8 cellular contexts compared by ENCODE assay signal in the genomic region with DNA sequence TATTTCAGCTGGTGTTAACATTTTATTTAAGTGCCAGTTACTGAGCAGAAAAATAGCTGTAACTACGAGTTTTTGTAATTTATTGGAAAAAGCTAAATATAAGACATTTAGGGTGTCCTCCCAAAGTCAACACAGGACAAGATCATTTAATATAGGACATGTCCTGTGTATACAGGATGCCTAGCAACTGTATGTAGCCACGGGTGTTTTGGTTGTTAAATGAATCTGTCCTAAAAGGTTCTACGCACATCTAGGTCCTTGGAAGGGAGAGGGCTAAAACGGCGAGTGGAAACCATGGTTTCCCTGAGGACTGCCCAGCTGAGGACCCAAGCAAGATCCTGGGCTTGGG. TPM values are rescaled to one million over a fixed set of nuclear protein-coding genes. Genes with fewer than 3 reads are reported as not detected.
A peak's percentile ranks its signal among the peaks of the same experiment; 100 is the strongest.
DNase-seq lines count a peak whose midpoint lies in the region; TF ChIP-seq lines count a peak whose summit lies in the region.

No MANE protein-coding gene starts in this region.

- H3K9ac ChIP-seq in endocrine pancreas (ENCODE audit: control insufficient read depth, insufficient read depth, low read length) (peak overlapping the region; percentile 51), neural cell (ENCODE audit: low read length) (peak overlapping the region; percentile 78)

- peak overlapping the region; percentile 71 for H3K4me3 ChIP-seq in endocrine pancreas (ENCODE audit: control insufficient read depth, insufficient read depth, low read length)
- H3K4me3 ChIP-seq in neural cell (ENCODE audit: low read length) = peak overlapping the region; percentile 78

- no peaks in the 10 kb centered on the region for H3K9me2 ChIP-seq in neural cell (ENCODE audit: insufficient read depth, low read length)

- H3K27me3 ChIP-seq in endocrine pancreas (ENCODE audit: control insufficient read depth, insufficient read depth, low read length) = no peaks in the 10 kb centered on the region
- H3K27me3 ChIP-seq in neural cell (ENCODE audit: insufficient read depth, low read depth, low read length) = no peaks in the 10 kb centered on the region

- peak overlapping the region; percentile 63 for H3K27ac ChIP-seq in neural cell (ENCODE audit: low read length)

- no peaks in the 10 kb centered on the region for H3K9me3 Mint-ChIP-seq in activated T-cell treated with anti-CD3 and anti-CD28 coated beads, Interleukin-2, amount 50 U/mL, for 24 hours

- peak overlapping the region; percentile 91 for H3K4me3 Mint-ChIP-seq in activated T-cell treated with anti-CD3 and anti-CD28 coated beads, Interleukin-2, amount 50 U/mL, for 24 hours

- no peak for TF ChIP-seq RAD21 in neural cell (conservative IDR thresholded peaks at IDR 0.05)

- H4K20me1 ChIP-seq in neural cell (ENCODE audit: insufficient read depth) = no peaks in the 10 kb centered on the region

- H3K36me3 Mint-ChIP-seq in activated T-cell treated with anti-CD3 and anti-CD28 coated beads, Interleukin-2, amount 50 U/mL, for 24 hours (ENCODE audit: low read depth) = peaks cover 41% of the 10 kb centered on the region

- peaks cover 21% of the 10 kb centered on the region for H3K4me1 Mint-ChIP-seq in activated T-cell treated with anti-CD3 and anti-CD28 coated beads, Interleukin-2, amount 50 U/mL, for 24 hours (ENCODE audit: low read depth)

- no peak for DNase-seq in activated T-cell treated with anti-CD3 and anti-CD28 coated beads, Interleukin-2, amount 50 U/mL, for 24 hours
- DNase-seq in activated T-cell treated with anti-CD3 and anti-CD28 coated beads, Interleukin-2, amount 50 U/mL, for 48 hours = no peak
- DNase-seq in NCI-H2227 (lab: John Stamatoyannopoulos, UW; ENCODE audit: unreplicated experiment) (peak; percentile 40), CD1c-positive myeloid dendritic cell (ENCODE audit: extremely low spot score) (no peak), NCI-H1930 (lab: John Stamatoyannopoulos, UW) (no peak), glomerular visceral epithelial cell (ENCODE audit: extremely low spot score) (no peak)

- no peaks in the 10 kb centered on the region for H3F3A ChIP-seq in neural cell (ENCODE audit: insufficient read depth, low read length, poor library complexity, severe bottlenecking)

- H2AFZ ChIP-seq in neural cell (ENCODE audit: low read depth, low read length) = peak overlapping the region; percentile 90

- no peaks in the 10 kb centered on the region for H3K27me3 Mint-ChIP-seq in activated T-cell treated with anti-CD3 and anti-CD28 coated beads, Interleukin-2, amount 50 U/mL, for 24 hours

- H3K79me2 ChIP-seq in neural cell (replicated peaks; ENCODE audit: insufficient read depth, low read length) = peaks cover 11% of the 10 kb centered on the region

- H3K36me3 ChIP-seq in endocrine pancreas (ENCODE audit: control insufficient read depth, insufficient read depth, low read length) (no peaks in the 10 kb centered on the region), neural cell (ENCODE audit: insufficient read depth, low read length) (no peaks in the 10 kb centered on the region)

- peak overlapping the region; percentile 60 for H3K4me2 ChIP-seq in neural cell (ENCODE audit: low read length)

- no peaks in the 10 kb centered on the region for H3K4me1 ChIP-seq in endocrine pancreas (ENCODE audit: control insufficient read depth, insufficient read depth, low read length)

- no peak for TF ChIP-seq CTCF in neural cell (IDR thresholded peaks at IDR 0.05; ENCODE audit: poor library complexity, severe bottlenecking)

- H3K9me3 ChIP-seq in endocrine pancreas (ENCODE audit: control insufficient read depth, low read length) (no peaks in the 10 kb centered on the region), neural cell (ENCODE audit: low read length) (no peaks in the 10 kb centered on the region)

- TF ChIP-seq EP300 in neural cell (conservative IDR thresholded peaks at IDR 0.05; ENCODE audit: poor library complexity, severe bottlenecking) = no peak

- H3K27ac Mint-ChIP-seq in activated T-cell treated with anti-CD3 and anti-CD28 coated beads, Interleukin-2, amount 50 U/mL, for 24 hours = peak overlapping the region; percentile 85

TF ChIP-seq in neural cell, 6 proteins besides CTCF, POLR2A, EP300 and RAD21:
- TF ChIP-seq TAF1 (IDR thresholded peaks at IDR 0.05; ENCODE audit: low read depth) = no peak
- no peak for TF ChIP-seq MXI1 (conservative IDR thresholded peaks at IDR 0.05; ENCODE audit: poor library complexity, severe bottlenecking)
- TF ChIP-seq, protein P1, sequence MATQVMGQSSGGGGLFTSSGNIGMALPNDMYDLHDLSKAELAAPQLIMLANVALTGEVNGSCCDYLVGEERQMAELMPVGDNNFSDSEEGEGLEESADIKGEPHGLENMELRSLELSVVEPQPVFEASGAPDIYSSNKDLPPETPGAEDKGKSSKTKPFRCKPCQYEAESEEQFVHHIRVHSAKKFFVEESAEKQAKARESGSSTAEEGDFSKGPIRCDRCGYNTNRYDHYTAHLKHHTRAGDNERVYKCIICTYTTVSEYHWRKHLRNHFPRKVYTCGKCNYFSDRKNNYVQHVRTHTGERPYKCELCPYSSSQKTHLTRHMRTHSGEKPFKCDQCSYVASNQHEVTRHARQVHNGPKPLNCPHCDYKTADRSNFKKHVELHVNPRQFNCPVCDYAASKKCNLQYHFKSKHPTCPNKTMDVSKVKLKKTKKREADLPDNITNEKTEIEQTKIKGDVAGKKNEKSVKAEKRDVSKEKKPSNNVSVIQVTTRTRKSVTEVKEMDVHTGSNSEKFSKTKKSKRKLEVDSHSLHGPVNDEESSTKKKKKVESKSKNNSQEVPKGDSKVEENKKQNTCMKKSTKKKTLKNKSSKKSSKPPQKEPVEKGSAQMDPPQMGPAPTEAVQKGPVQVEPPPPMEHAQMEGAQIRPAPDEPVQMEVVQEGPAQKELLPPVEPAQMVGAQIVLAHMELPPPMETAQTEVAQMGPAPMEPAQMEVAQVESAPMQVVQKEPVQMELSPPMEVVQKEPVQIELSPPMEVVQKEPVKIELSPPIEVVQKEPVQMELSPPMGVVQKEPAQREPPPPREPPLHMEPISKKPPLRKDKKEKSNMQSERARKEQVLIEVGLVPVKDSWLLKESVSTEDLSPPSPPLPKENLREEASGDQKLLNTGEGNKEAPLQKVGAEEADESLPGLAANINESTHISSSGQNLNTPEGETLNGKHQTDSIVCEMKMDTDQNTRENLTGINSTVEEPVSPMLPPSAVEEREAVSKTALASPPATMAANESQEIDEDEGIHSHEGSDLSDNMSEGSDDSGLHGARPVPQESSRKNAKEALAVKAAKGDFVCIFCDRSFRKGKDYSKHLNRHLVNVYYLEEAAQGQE (IDR thresholded peaks at IDR 0.05; ENCODE audit: borderline replicate concordance) = no peak
- TF ChIP-seq POLR2AphosphoS5 (IDR thresholded peaks at IDR 0.05) = no peak
- TF ChIP-seq SMC3 (conservative IDR thresholded peaks at IDR 0.05; ENCODE audit: poor library complexity) = no peak
- no peak for TF ChIP-seq EZH2 (IDR thresholded peaks at IDR 0.05; ENCODE audit: borderline replicate concordance, insufficient read depth, low read length, poor library complexity, severe bottlenecking)

RNA-seq across cellular contexts. Expression of gene ZNF621, which starts 0.6 kb away (rescaled TPM):
- 8.0 and 8.1 TPM in 2 replicates for polyA plus RNA-seq in neural cell
- 9.0 and 12.8 TPM in 2 replicates for polyA minus RNA-seq in neural cell

RNA-seq across cellular contexts. Expression of gene ZNF620, which starts 18.4 kb away (rescaled TPM):
- polyA plus RNA-seq in neural cell = 20.2 and 31.0 TPM in 2 replicates
- polyA minus RNA-seq in neural cell = 48.5 and 52.0 TPM in 2 replicates

RNA-seq across cellular contexts. Expression of gene ZNF619, which starts 47.3 kb away (rescaled TPM):
- polyA plus RNA-seq in neural cell = 0.33 and 0.78 TPM in 2 replicates
- polyA minus RNA-seq in neural cell = 1.6 and 2.2 TPM in 2 replicates
